In genomic region chr11:34176980-34177319, GRCh38 we compare ENCODE assay signal across 22 cellular contexts.
DNase-seq lines count a peak whose midpoint lies in the region; ATAC-seq, FAIRE-seq and TF ChIP-seq lines count a peak whose summit lies in the region.
"Had no signal": no experiment of that assay in that cellular context is flagged by ENCODE, and none has a peak within 500 bp of the region (broad histone marks: within the 10 kb centered on the region; RNA-seq: fewer than 3 reads in every experiment).

No MANE protein-coding gene starts in this region.

- no peaks in the 10 kb centered on the region for H3K36me3 Mint-ChIP-seq in type B pancreatic cell
- H3K36me3 Mint-ChIP-seq: activated naive CD8-positive, alpha-beta T cell treated with anti-CD3 and anti-CD28 coated beads for 36 hours; naive B cell had no signal

- FAIRE-seq in small intestine (lab: Jason Lieb, UNC): no peak
- FAIRE-seq: colon, GM12878, pancreas had no signal

- ATAC-seq in GM19395 (IDR thresholded peaks at IDR 0.05; ENCODE audit: unreplicated experiment) (no peak), GM18870 (IDR thresholded peaks at IDR 0.05; ENCODE audit: unreplicated experiment) (no peak)
- ATAC-seq: GM12878, HCT116, pancreas had no signal

- H3K4me3 ChIP-seq in fibroblast of villous mesenchyme (ENCODE audit: low read depth, low read length) (no peak overlapping the region), small intestine (ENCODE audit: low read depth in 1 of 2, low read length in 2 of 2) (no peak overlapping the region)
- H3K4me3 ChIP-seq: GM12878, pancreas, SK-N-MC, stomach had no signal

- H3K9me3 Mint-ChIP-seq in type B pancreatic cell: no peaks in the 10 kb centered on the region
- H3K9me3 Mint-ChIP-seq: activated naive CD8-positive, alpha-beta T cell treated with anti-CD3 and anti-CD28 coated beads for 36 hours; naive B cell had no signal

- H3K4me3 Mint-ChIP-seq in type B pancreatic cell: no peak overlapping the region
- H3K4me3 Mint-ChIP-seq: activated naive CD8-positive, alpha-beta T cell treated with anti-CD3 and anti-CD28 coated beads for 36 hours; naive B cell had no signal

- H3K36me3 ChIP-seq in small intestine (ENCODE audit: control insufficient read depth in 2 of 2, insufficient read depth in 2 of 2, low read length in 2 of 2): peaks cover 0 to 4% of the 10 kb centered on the region in 2 donors
- H3K36me3 ChIP-seq: pancreas, stomach had no signal

- H3K27ac Mint-ChIP-seq in type B pancreatic cell: no peak overlapping the region
- H3K27ac Mint-ChIP-seq: activated naive CD8-positive, alpha-beta T cell treated with anti-CD3 and anti-CD28 coated beads for 36 hours had no signal

- 28 to 50% (median 32%) methylated on average over 3 of the region's 3 CpGs for WGBS in small intestine, 3 donors

- H3K4me1 Mint-ChIP-seq in type B pancreatic cell (ENCODE audit: unreplicated experiment): peaks cover 21% of the 10 kb centered on the region

- no peaks in the 10 kb centered on the region for H3K4me1 ChIP-seq in small intestine (ENCODE audit: control insufficient read depth in 2 of 2, insufficient read depth in 1 of 2, low read depth in 1 of 2, low read length in 1 of 2)
- H3K4me1 ChIP-seq: pancreas had no signal

- H3K9me3 ChIP-seq in small intestine (ENCODE audit: control insufficient read depth, low read depth): no peaks in the 10 kb centered on the region
- H3K9me3 ChIP-seq: pancreas, stomach had no signal

- TF ChIP-seq CTCF in fibroblast of villous mesenchyme (IDR thresholded peaks at IDR 0.05; ENCODE audit: insufficient read depth, low read depth, low read length) (no peak), type B pancreatic cell (conservative IDR thresholded peaks at IDR 0.05) (no peak)

- DNase-seq in NCI-H748 (lab: John Stamatoyannopoulos, UW; ENCODE audit: unreplicated experiment) (peak; percentile 35), NCI-H748 treated with DMSO at 0.1 percent for 48 hours (lab: John Stamatoyannopoulos, UW) (no peak), NCI-H2196 (lab: John Stamatoyannopoulos, UW; ENCODE audit: unreplicated experiment) (peak; percentile 47), fibroblast of villous mesenchyme (ENCODE audit: low read depth) (peak; percentile 48), small intestine (no peak), type B pancreatic cell (ENCODE audit: extremely low spot score, unreplicated experiment) (no peak)
- DNase-seq: activated CD4-positive, CD25-positive, alpha-beta regulatory T cell treated with anti-CD3 and anti-CD28 coated beads, Interleukin-2, amount 50 U/mL, for 72 hours; activated naive CD8-positive, alpha-beta T cell treated with anti-CD3 and anti-CD28 coated beads for 36 hours; hippocampal formation; islet precursor cell; naive B cell; NCI-H1930; NK-92 treated with Interleukin-12 subunit alpha and Interleukin-12 subunit beta, amount 100 ng/mL, for 24 hours; pancreas; stomach; T1000 had no signal

- no peaks in the 10 kb centered on the region for H3K27me3 ChIP-seq in small intestine (ENCODE audit: control insufficient read depth in 2 of 2, insufficient read depth in 2 of 2, low read length in 2 of 2)
- H3K27me3 ChIP-seq: pancreas had no signal

- H3K27me3 Mint-ChIP-seq in type B pancreatic cell: no peaks in the 10 kb centered on the region

- no peak overlapping the region for H3K27ac ChIP-seq in small intestine (ENCODE audit: low read depth in 1 of 2, low read length in 1 of 2)
- H3K27ac ChIP-seq: pancreas, SK-N-MC, stomach had no signal

Comparison
In these comparisons a context has a peak if more than half of its experiments do, and no peak if none do; other contexts are left out.
1. DNase-seq: peak in NCI-H748 (single experiment), NCI-H2196 (single experiment) and fibroblast of villous mesenchyme (single experiment); none in NCI-H748 treated with DMSO at 0.1 percent for 48 hours (single experiment), small intestine (single experiment) and type B pancreatic cell (single experiment).